In genomic region chr1:15684468-15685283, GRCh38 we compare ENCODE assay signal across 8 cellular contexts. TPM values are rescaled to one million over a fixed set of nuclear protein-coding genes. Genes with fewer than 3 reads are reported as not detected.
DNase-seq lines count a peak whose midpoint lies in the region; ATAC-seq, FAIRE-seq and TF ChIP-seq lines count a peak whose summit lies in the region.

No MANE protein-coding gene starts in this region.

- CTCF ChIA-PET in naive thymus-derived CD4-positive, alpha-beta T cell (lab: Charles Lee), result interaction anchor here (1.0 kb wide), 1 partner anchor 105 kb away, joined by 3 read pairs; no protein-coding TSS in a partner anchor

- H3K36me3 ChIP-seq in KOPT-K1 (ENCODE audit: insufficient read depth, low read length), result peaks cover 5% of the 10 kb centered on the region; the same call in 1 of the 2 replicates
- H3K36me3 ChIP-seq in esophagus muscularis mucosa, result peaks cover 0 to 4% (median 0%) of the 10 kb centered on the region in 4 donors
- peaks cover 0 to 5% (median 0%) of the 10 kb centered on the region in 3 experiments for H3K36me3 ChIP-seq in naive thymus-derived CD4-positive, alpha-beta T cell (ENCODE audit: control insufficient read depth in 2 of 3, insufficient read depth in 3 of 3, low read length in 3 of 3)

- H3K4me1 Mint-ChIP-seq in naive thymus-derived CD4-positive, alpha-beta T cell, result peaks cover 25 to 42% (median 30%) of the 10 kb centered on the region in 7 donors

- no peaks in the 10 kb centered on the region for H3K27me3 Mint-ChIP-seq in naive thymus-derived CD4-positive, alpha-beta T cell

- FAIRE-seq in GM12891 (lab: Jason Lieb, UNC), result peak; percentile 69

- POLR2A ChIA-PET in naive thymus-derived CD4-positive, alpha-beta T cell (lab: Charles Lee), result interaction anchor here (0.7 to 4.0 kb wide), 8 partner anchors 12 to 109 kb away, joined by 3 to 26 read pairs (median 4); partner anchors contain the start of gene DDI2

- H3K4me3 ChIP-seq in esophagus muscularis mucosa, result peak overlapping the region; percentile 69 to 96 (median 88)
- H3K4me3 ChIP-seq in naive thymus-derived CD4-positive, alpha-beta T cell (ENCODE audit: low read length), result peak overlapping the region; percentile 68

- WGBS in esophagus muscularis mucosa, result 2% methylated on average over 5 of the region's 72 CpGs

- TF ChIP-seq POLR2A in GM12891 (IDR thresholded peaks at IDR 0.05; ENCODE audit: low read depth, low read length), result no peak
- TF ChIP-seq POLR2A in esophagus muscularis mucosa (IDR thresholded peaks at IDR 0.05; ENCODE audit: low read depth), result no peak

- ATAC-seq in naive thymus-derived CD4-positive, alpha-beta T cell, result peak; percentile 54

- no peaks in the 10 kb centered on the region for H3K27me3 ChIP-seq in esophagus muscularis mucosa
- H3K27me3 ChIP-seq in naive thymus-derived CD4-positive, alpha-beta T cell (ENCODE audit: control insufficient read depth in 2 of 2, insufficient read depth in 2 of 2, low read length in 2 of 2), result no peaks in the 10 kb centered on the region

- H3K4me3 Mint-ChIP-seq in naive thymus-derived CD4-positive, alpha-beta T cell, result peak overlapping the region; percentile 90 to 96 (median 94)

- H3K27ac Mint-ChIP-seq in naive thymus-derived CD4-positive, alpha-beta T cell, result peak overlapping the region; percentile 45 to 98 (median 95)

- peaks cover 0 to 2% (median 0%) of the 10 kb centered on the region in 11 donors for H3K9me3 Mint-ChIP-seq in naive thymus-derived CD4-positive, alpha-beta T cell

- H3K36me3 Mint-ChIP-seq in naive thymus-derived CD4-positive, alpha-beta T cell, result peaks cover 0 to 15% (median 8%) of the 10 kb centered on the region in 5 donors

- H3K9me3 ChIP-seq in KOPT-K1 (ENCODE audit: insufficient read depth, low read length, poor library complexity, severe bottlenecking) (no peaks in the 10 kb centered on the region), esophagus muscularis mucosa (no peaks in the 10 kb centered on the region)
- no peaks in the 10 kb centered on the region for H3K9me3 ChIP-seq in naive thymus-derived CD4-positive, alpha-beta T cell (ENCODE audit: control insufficient read depth in 2 of 3, low read length in 3 of 3)

- H3K4me1 ChIP-seq in esophagus muscularis mucosa, result peaks cover 17 to 45% (median 36%) of the 10 kb centered on the region in 4 donors
- peaks cover 17% of the 10 kb centered on the region in 2 donors for H3K4me1 ChIP-seq in naive thymus-derived CD4-positive, alpha-beta T cell (ENCODE audit: control insufficient read depth in 2 of 2, insufficient read depth in 2 of 2, low read length in 2 of 2)

- intact Hi-C loops in esophagus muscularis mucosa (cut with DNase I), result loop anchor here (5.0 kb wide), 1 partner anchor 62 kb away; no protein-coding TSS in a partner anchor
- intact Hi-C loops in naive thymus-derived CD4-positive, alpha-beta T cell (cut with micrococcal nuclease), result loop anchor here (1.0 to 5.0 kb wide), 5 partner anchors 13 to 160 kb away; partner anchors contain the start of genes CASP9 (in 1 of the 2), DDI2 (in 1 of the 2) and DNAJC16 (in 1 of the 2)

- TF ChIP-seq CTCF in 22Rv1 (IDR thresholded peaks at IDR 0.05) (no peak), esophagus muscularis mucosa (IDR thresholded peaks at IDR 0.05) (peak in 1 of 3 experiments; percentile 27)

- H3K27ac ChIP-seq in 22Rv1 (peak overlapping the region; percentile 69), KOPT-K1 (ENCODE audit: low read depth, low read length, poor library complexity, severe bottlenecking) (peak overlapping the region; percentile 83), esophagus muscularis mucosa (replicated peaks in 1 of 4) (peak overlapping the region; percentile 89 to 96 (median 94))
- H3K27ac ChIP-seq in naive thymus-derived CD4-positive, alpha-beta T cell (ENCODE audit: low read depth, low read length), result peak overlapping the region; percentile 77

- peak; percentile 49 for DNase-seq in GM12891 (ENCODE audit: insufficient read length, low spot score)
- DNase-seq in activated CD8-positive, alpha-beta memory T cell treated with anti-CD3 and anti-CD28 coated beads, Interleukin-2, amount 50 U/mL, for 48 hours, result peak; percentile 74
- no peak for DNase-seq in esophagus muscularis mucosa (ENCODE audit: extremely low spot score)
- peak; percentile 15 to 54 (median 33) for DNase-seq in naive thymus-derived CD4-positive, alpha-beta T cell
- DNase-seq in cerebellar nuclear complex (lab: John Stamatoyannopoulos, UW), result no peak
- DNase-seq in islet precursor cell, result no peak

- no peak for TF ChIP-seq EP300 in esophagus muscularis mucosa (IDR thresholded peaks at IDR 0.05)

TF ChIP-seq in GM12891, 5 proteins besides CTCF, POLR2A, EP300 and RAD21:
- TF ChIP-seq PAX5 (IDR thresholded peaks at IDR 0.05; ENCODE audit: insufficient read depth, low read length, severe bottlenecking), result no peak
- TF ChIP-seq TAF1 (IDR thresholded peaks at IDR 0.05; ENCODE audit: low read depth, low read length), result no peak
- no peak for TF ChIP-seq POU2F2 (IDR thresholded peaks at IDR 0.05; ENCODE audit: low read depth, low read length)
- TF ChIP-seq POLR2AphosphoS5 (IDR thresholded peaks at IDR 0.05; ENCODE audit: low read depth, low read length), result no peak

RNA-seq across cellular contexts. Expression of gene PLEKHM2, which starts 0.6 kb away (rescaled TPM):
- 27.3 TPM for polyA plus RNA-seq in GM12891 (2012; ENCODE audit: low read depth, missing spikeins)
- total RNA-seq in esophagus muscularis mucosa, result 10 to 100 TPM; 44.4 to 68.2 (median 55.2) TPM
- total RNA-seq in naive thymus-derived CD4-positive, alpha-beta T cell, result 10 to 100 TPM; 53.6 to 78.6 (median 68.1) TPM
- 10 to 100 TPM in 1 of 2 donors, 1 to 10 TPM in 1; 4.3 to 10.0 TPM for polyA plus RNA-seq in naive thymus-derived CD4-positive, alpha-beta T cell

RNA-seq across cellular contexts. Expression of gene SLC25A34, which starts 51.4 kb away (rescaled TPM):
- polyA plus RNA-seq in GM12891 (2012; ENCODE audit: low read depth, missing spikeins), result 0.42 TPM
- total RNA-seq in esophagus muscularis mucosa, result under 1 TPM; 0.66 to 0.97 (median 0.76) TPM
- 1 to 10 TPM; 1.5 to 4.6 (median 2.1) TPM for total RNA-seq in naive thymus-derived CD4-positive, alpha-beta T cell
- under 1 TPM in 1 of 2 donors, not detected in 1; 0.08 TPM for polyA plus RNA-seq in naive thymus-derived CD4-positive, alpha-beta T cell

RNA-seq across cellular contexts. Expression of gene TMEM82, which starts 57.6 kb away (rescaled TPM):
- polyA plus RNA-seq in GM12891 (2012; ENCODE audit: low read depth, missing spikeins), result not detected
- total RNA-seq in esophagus muscularis mucosa, result not detected
- total RNA-seq in naive thymus-derived CD4-positive, alpha-beta T cell, result not detected
- not detected for polyA plus RNA-seq in naive thymus-derived CD4-positive, alpha-beta T cell

Comparison
In these comparisons a context has a peak if more than half of its experiments do, and no peak if none do; other contexts are left out.
1. DNase-seq: peak in GM12891 (single experiment), activated CD8-positive, alpha-beta memory T cell treated with anti-CD3 and anti-CD28 coated beads, Interleukin-2, amount 50 U/mL, for 48 hours (single experiment) and naive thymus-derived CD4-positive, alpha-beta T cell (9 of 9); none in esophagus muscularis mucosa (single experiment), cerebellar nuclear complex (0 of 2) and islet precursor cell (single experiment).
2. Peak in every context shown above with its lines, with median percentiles within 50 percentile points of each other: H3K27ac ChIP-seq.